Comparison of ENCODE assay signal across 17 cellular contexts in the genomic region with DNA sequence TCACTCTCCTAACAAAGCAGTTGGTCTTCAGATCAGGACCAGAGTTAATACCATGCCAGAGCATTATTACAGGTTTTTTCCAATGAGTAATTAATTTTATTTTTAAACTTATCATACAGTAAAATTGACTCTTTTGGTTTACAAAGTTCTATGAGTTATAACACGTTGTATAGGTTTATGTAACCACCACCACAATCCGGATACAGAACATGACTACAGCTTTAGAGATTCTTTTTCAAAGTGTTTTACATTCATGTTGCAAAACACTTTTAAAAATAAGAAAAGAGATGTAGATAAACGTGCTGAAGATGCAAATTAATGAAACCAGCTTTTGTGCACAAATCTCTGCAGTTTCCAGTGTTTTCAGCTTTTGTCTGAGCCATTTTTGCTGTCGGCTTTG. TPM values are rescaled to one million over a fixed set of nuclear protein-coding genes. Genes with fewer than 3 reads are reported as not detected.
DNase-seq lines count a peak whose midpoint lies in the region; ATAC-seq and TF ChIP-seq lines count a peak whose summit lies in the region.
"Had no signal": no experiment of that assay in that cellular context is flagged by ENCODE, and none has a peak within 500 bp of the region (broad histone marks: within the 10 kb centered on the region; RNA-seq: fewer than 3 reads in every experiment).

No MANE protein-coding gene starts in this region.

- H3F3A ChIP-seq in GM23338 (replicated peaks; ENCODE audit: low read depth) = peaks cover 4% of the 10 kb centered on the region; the same call in 1 of the 2 replicates

- H3K4me1 Mint-ChIP-seq in GM23338 = peaks cover 19% of the 10 kb centered on the region
- peaks cover 26% of the 10 kb centered on the region for H3K4me1 Mint-ChIP-seq in WTC11

- H4K20me1 ChIP-seq in GM23338 (replicated peaks; ENCODE audit: insufficient read depth) = no peaks in the 10 kb centered on the region; the same call in 1 of the 2 replicates
- H4K20me1 ChIP-seq in osteoblast (ENCODE audit: insufficient read depth, low read length) = peaks cover 22% of the 10 kb centered on the region

- ATAC-seq in GM23338 (no peak), WTC11 (no peak), HG03457 (IDR thresholded peaks at IDR 0.05; ENCODE audit: unreplicated experiment) (no peak), GM21390 (IDR thresholded peaks at IDR 0.05; ENCODE audit: unreplicated experiment) (no peak)
- ATAC-seq: lower lobe of right lung had no signal

- CTCF ChIA-PET in WTC11 (lab: Charles Lee) = interaction anchor here (1.2 to 1.7 kb wide), 2 partner anchors 12 to 14 kb away, joined by 6 to 16 read pairs; no protein-coding TSS in a partner anchor

- H3K4me1 ChIP-seq in GM23338 (ENCODE audit: insufficient read depth) = peaks cover 26% of the 10 kb centered on the region
- H3K4me1 ChIP-seq in osteoblast (ENCODE audit: insufficient read depth, low read length) = peaks cover 20% of the 10 kb centered on the region
- H3K4me1 ChIP-seq in effector memory CD4-positive, alpha-beta T cell (ENCODE audit: control insufficient read depth, insufficient read depth, low read length, poor library complexity, severe bottlenecking) = peaks cover 11% of the 10 kb centered on the region
- H3K4me1 ChIP-seq: BE2C, testis had no signal

- H3K27me3 ChIP-seq in GM23338 (ENCODE audit: insufficient read depth) (no peaks in the 10 kb centered on the region), osteoblast (ENCODE audit: insufficient read depth, low read length) (no peaks in the 10 kb centered on the region)
- H3K27me3 ChIP-seq in effector memory CD4-positive, alpha-beta T cell (replicated peaks; ENCODE audit: control insufficient read depth, insufficient read depth, low read length, poor library complexity, severe bottlenecking) = peaks cover 19% of the 10 kb centered on the region
- H3K27me3 ChIP-seq: ascending aorta, testis had no signal

- no peaks in the 10 kb centered on the region for H3K9me3 ChIP-seq in osteoblast (ENCODE audit: low read depth, low read length)
- no peaks in the 10 kb centered on the region for H3K9me3 ChIP-seq in effector memory CD4-positive, alpha-beta T cell (ENCODE audit: control insufficient read depth, low read length)
- H3K9me3 ChIP-seq: ascending aorta, BE2C, lower lobe of right lung, testis had no signal

- H3K27ac ChIP-seq in GM23338 (ENCODE audit: low read depth) = no peak overlapping the region
- no peak overlapping the region for H3K27ac ChIP-seq in osteoblast (ENCODE audit: low read depth, low read length)
- no peak overlapping the region for H3K27ac ChIP-seq in effector memory CD4-positive, alpha-beta T cell (ENCODE audit: insufficient read depth, low read length, poor library complexity, severe bottlenecking)
- H3K27ac ChIP-seq: ascending aorta, lower lobe of right lung, testis had no signal

- H3K79me2 ChIP-seq in GM23338 (replicated peaks; ENCODE audit: insufficient read depth) = peaks cover 15% of the 10 kb centered on the region
- peaks cover 28% of the 10 kb centered on the region for H3K79me2 ChIP-seq in osteoblast (ENCODE audit: insufficient read depth, low read length)

- H3K4me2 ChIP-seq in GM23338 (peak overlapping the region; percentile 91), osteoblast (ENCODE audit: insufficient read depth, low read length) (peak overlapping the region; percentile 94)

- H3K4me3 Mint-ChIP-seq in GM23338 (peak overlapping the region; percentile 93), WTC11 (peak overlapping the region; percentile 93)

- POLR2A ChIA-PET in WTC11 (lab: Charles Lee) = interaction anchor here (2.1 kb wide), 1 partner anchor 703 kb away, joined by 9 read pairs; the partner anchor contains the start of gene UBE3D

- H3K27ac Mint-ChIP-seq in GM23338 = no peak overlapping the region
- H3K27ac Mint-ChIP-seq in WTC11 = no peak overlapping the region
- H3K27ac Mint-ChIP-seq: IgD-negative memory B cell, naive B cell had no signal

- H2AFZ ChIP-seq in GM23338 = peak overlapping the region; percentile 96; the same call in 1 of the 2 replicates
- H2AFZ ChIP-seq in osteoblast (ENCODE audit: low read length) = no peak overlapping the region

- no peaks in the 10 kb centered on the region for H3K9me2 ChIP-seq in GM23338 (ENCODE audit: insufficient read depth)

- H3K27me3 Mint-ChIP-seq in GM23338 (ENCODE audit: insufficient read depth, low read depth, poor library complexity) (peaks cover 10% of the 10 kb centered on the region), WTC11 (ENCODE audit: low read depth) (peaks cover 3% of the 10 kb centered on the region; the same call in 1 of the 2 replicates)

- peak overlapping the region; percentile 86 for H3K4me3 ChIP-seq in GM23338
- H3K4me3 ChIP-seq in fibroblast of the aortic adventitia (ENCODE audit: low read depth, low read length) = peak overlapping the region; percentile 84
- H3K4me3 ChIP-seq in osteoblast (ENCODE audit: insufficient read depth, low read length) = peak overlapping the region; percentile 78
- H3K4me3 ChIP-seq in effector memory CD4-positive, alpha-beta T cell (ENCODE audit: insufficient read depth, low read depth, low read length, poor library complexity, severe bottlenecking) = no peak overlapping the region

- no peak for TF ChIP-seq CTCF in GM23338 (conservative IDR thresholded peaks at IDR 0.05; ENCODE audit: low read depth in 2 of 2)
- no peak for TF ChIP-seq CTCF in WTC11 (IDR thresholded peaks at IDR 0.05)
- TF ChIP-seq CTCF in fibroblast of the aortic adventitia (IDR thresholded peaks at IDR 0.05; ENCODE audit: insufficient read depth, low read length) = no peak
- TF ChIP-seq CTCF in osteoblast (IDR thresholded peaks at IDR 0.05; ENCODE audit: extremely low read depth, low read depth, low read length) = no peak

- H3K36me3 Mint-ChIP-seq in GM23338 (ENCODE audit: low read depth) (peaks cover 13% of the 10 kb centered on the region), WTC11 (peaks cover 8% of the 10 kb centered on the region)
- H3K36me3 Mint-ChIP-seq: IgD-negative memory B cell had no signal

- H3K9me3 Mint-ChIP-seq in GM23338 (no peaks in the 10 kb centered on the region; the same call in 2 of the 3 replicates), WTC11 (no peaks in the 10 kb centered on the region)

- DNase-seq in GM23338 (ENCODE audit: low spot score) = no peak
- DNase-seq in WTC11 (ENCODE audit: low spot score) = no peak
- DNase-seq in fibroblast of the aortic adventitia (ENCODE audit: low read depth) = peak; percentile 51
- no peak for DNase-seq in osteoblast (ENCODE audit: insufficient read length, low spot score, missing footprints)
- no peak for DNase-seq in effector memory CD4-positive, alpha-beta T cell
- DNase-seq in midbrain (lab: John Stamatoyannopoulos, UW) = no peak
- DNase-seq: activated naive CD4-positive, alpha-beta T cell; BE2C; lower lobe of right lung; naive B cell; NCI-H187; NCI-H2227 treated with DMSO at 0.1 percent for 48 hours; testis had no signal

- H3K36me3 ChIP-seq in GM23338 (ENCODE audit: insufficient read depth) = peaks cover 4% of the 10 kb centered on the region; the same call in 1 of the 2 replicates
- peaks cover 18% of the 10 kb centered on the region for H3K36me3 ChIP-seq in osteoblast (ENCODE audit: insufficient read depth, low read length)
- H3K36me3 ChIP-seq in effector memory CD4-positive, alpha-beta T cell (ENCODE audit: control insufficient read depth, insufficient read depth, low read length) = no peaks in the 10 kb centered on the region
- H3K36me3 ChIP-seq: ascending aorta, BE2C, lower lobe of right lung had no signal

TF ChIP-seq in WTC11, 78 proteins besides CTCF, POLR2A, EP300 and RAD21 (continues in another document):
- TF ChIP-seq TCF7 (CRISPR knock-in tag; IDR thresholded peaks at IDR 0.05; ENCODE audit: low read depth) = no peak
- TF ChIP-seq ETV6 (CRISPR knock-in tag; IDR thresholded peaks at IDR 0.05) = no peak
- no peak for TF ChIP-seq MXD4 (CRISPR knock-in tag; IDR thresholded peaks at IDR 0.05; ENCODE audit: borderline replicate concordance)
- no peak for TF ChIP-seq ZSCAN18 (CRISPR knock-in tag; IDR thresholded peaks at IDR 0.05)
- no peak for TF ChIP-seq ZNF317 (CRISPR knock-in tag; IDR thresholded peaks at IDR 0.05; ENCODE audit: borderline replicate concordance, low read depth)
- TF ChIP-seq, protein P1, sequence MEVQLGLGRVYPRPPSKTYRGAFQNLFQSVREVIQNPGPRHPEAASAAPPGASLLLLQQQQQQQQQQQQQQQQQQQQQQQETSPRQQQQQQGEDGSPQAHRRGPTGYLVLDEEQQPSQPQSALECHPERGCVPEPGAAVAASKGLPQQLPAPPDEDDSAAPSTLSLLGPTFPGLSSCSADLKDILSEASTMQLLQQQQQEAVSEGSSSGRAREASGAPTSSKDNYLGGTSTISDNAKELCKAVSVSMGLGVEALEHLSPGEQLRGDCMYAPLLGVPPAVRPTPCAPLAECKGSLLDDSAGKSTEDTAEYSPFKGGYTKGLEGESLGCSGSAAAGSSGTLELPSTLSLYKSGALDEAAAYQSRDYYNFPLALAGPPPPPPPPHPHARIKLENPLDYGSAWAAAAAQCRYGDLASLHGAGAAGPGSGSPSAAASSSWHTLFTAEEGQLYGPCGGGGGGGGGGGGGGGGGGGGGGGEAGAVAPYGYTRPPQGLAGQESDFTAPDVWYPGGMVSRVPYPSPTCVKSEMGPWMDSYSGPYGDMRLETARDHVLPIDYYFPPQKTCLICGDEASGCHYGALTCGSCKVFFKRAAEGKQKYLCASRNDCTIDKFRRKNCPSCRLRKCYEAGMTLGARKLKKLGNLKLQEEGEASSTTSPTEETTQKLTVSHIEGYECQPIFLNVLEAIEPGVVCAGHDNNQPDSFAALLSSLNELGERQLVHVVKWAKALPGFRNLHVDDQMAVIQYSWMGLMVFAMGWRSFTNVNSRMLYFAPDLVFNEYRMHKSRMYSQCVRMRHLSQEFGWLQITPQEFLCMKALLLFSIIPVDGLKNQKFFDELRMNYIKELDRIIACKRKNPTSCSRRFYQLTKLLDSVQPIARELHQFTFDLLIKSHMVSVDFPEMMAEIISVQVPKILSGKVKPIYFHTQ (CRISPR knock-in tag; IDR thresholded peaks at IDR 0.05) = no peak

RNA-seq across cellular contexts. Expression of gene TPBG, which starts 1.5 kb away (rescaled TPM):
- total RNA-seq in GM23338 (2014; rRNA removed; shearing (Covaris generic)) = 26.7 and 33.0 TPM in 2 replicates
- polyA plus RNA-seq in GM23338 (2016; fragmentation: Nextera tagmentation; extraction: Ambion mirVana) = 20.6 and 22.1 TPM in 2 replicates
- total RNA-seq in WTC11 (2021) = 29.6 to 35.3 TPM (median 30.4 TPM) in 3 replicates
- total RNA-seq in fibroblast of the aortic adventitia (ENCODE audit: low replicate concordance) = 34.6 and 101 TPM in 2 replicates
- total RNA-seq in osteoblast = 47.8 and 48.6 TPM in 2 replicates
- polyA plus RNA-seq: IgD-negative memory B cell had no signal
